Comparison of ENCODE assay signal across 17 cellular contexts in the genomic region with DNA sequence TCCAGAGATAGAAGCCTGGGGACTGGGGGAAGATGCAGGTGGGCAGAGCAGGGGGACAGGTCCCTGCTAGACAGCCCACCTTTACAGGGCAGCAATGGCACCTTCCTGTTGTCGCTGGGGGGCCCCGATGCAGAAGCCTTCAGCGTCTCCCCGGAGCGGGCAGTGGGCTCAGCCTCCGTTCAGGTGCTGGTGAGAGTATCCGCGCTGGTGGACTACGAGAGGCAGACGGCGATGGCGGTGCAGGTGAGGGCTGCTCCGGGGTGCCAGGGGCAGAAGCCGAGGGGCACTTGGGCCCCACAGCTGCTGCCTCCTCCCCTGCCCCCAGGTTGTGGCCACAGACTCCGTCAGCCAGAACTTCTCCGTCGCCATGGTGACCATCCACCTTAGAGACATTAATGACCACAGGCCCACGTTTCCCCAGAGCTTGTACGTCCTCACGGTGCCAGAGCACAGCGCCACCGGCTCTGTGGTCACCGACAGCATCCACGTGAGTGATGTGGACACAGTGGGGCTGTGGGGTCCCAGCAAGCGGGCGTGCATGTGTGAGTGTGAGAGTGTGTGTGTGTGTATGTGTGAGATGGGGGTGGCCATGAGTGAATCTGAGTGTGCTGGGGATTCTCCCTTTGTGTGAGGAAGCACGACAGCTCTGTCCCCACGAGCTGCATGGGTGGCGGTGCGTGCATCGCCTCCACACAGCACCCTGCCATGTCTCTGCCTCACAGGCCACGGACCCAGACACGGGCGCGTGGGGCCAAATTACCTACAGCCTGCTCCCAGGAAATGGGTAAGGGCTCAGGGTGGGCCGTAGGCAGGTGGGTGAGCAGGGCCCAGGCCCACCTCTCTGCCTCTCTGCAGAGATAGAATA. TPM values are rescaled to one million over a fixed set of nuclear protein-coding genes. Genes with fewer than 3 reads are reported as not detected.
"Had no signal": no experiment of that assay in that cellular context is flagged by ENCODE, and none has a peak within 500 bp of the region (broad histone marks: within the 10 kb centered on the region; RNA-seq: fewer than 3 reads in every experiment).

No MANE protein-coding gene starts in this region.

- H3K27me3 ChIP-seq: ascending aorta, gastrocnemius medialis, right atrium auricular region had no signal

- H3K4me3 Mint-ChIP-seq: activated naive CD4-positive, alpha-beta T cell treated with anti-CD3 and anti-CD28 coated beads, Interleukin-2, amount 10 ng/mL, durations not matched to agents 7 days and 5 days; naive thymus-derived CD8-positive, alpha-beta T cell; stimulated activated naive CD8-positive, alpha-beta T cell treated with anti-CD3 and anti-CD28 coated beads, Interleukin-15, Interleukin-2, amounts not matched to agents 100 ng/mL and 50 ng/mL, for 24 hours had no signal

- H3K4me1 ChIP-seq: ascending aorta, gastrocnemius medialis, right atrium auricular region, suprapubic skin had no signal

- ATAC-seq: gastrocnemius medialis had no signal

- H3K9me3 ChIP-seq: ascending aorta, gastrocnemius medialis, heart right ventricle, mucosa of descending colon, right atrium auricular region, suprapubic skin had no signal

- H3K27ac Mint-ChIP-seq: activated naive CD4-positive, alpha-beta T cell treated with anti-CD3 and anti-CD28 coated beads, Interleukin-2, amount 10 ng/mL, durations not matched to agents 7 days and 5 days; stimulated activated naive CD8-positive, alpha-beta T cell treated with anti-CD3 and anti-CD28 coated beads, Interleukin-15, Interleukin-2, amounts not matched to agents 100 ng/mL and 50 ng/mL, for 24 hours had no signal

- DNase-seq: activated CD4-positive, CD25-positive, alpha-beta regulatory T cell treated with anti-CD3 and anti-CD28 coated beads, Interleukin-2, amount 50 U/mL, for 72 hours; gastrocnemius medialis; heart right ventricle; posterior cingulate gyrus had no signal

- H3K27ac ChIP-seq: ascending aorta, gastrocnemius medialis, heart right ventricle, right atrium auricular region, skin epidermis, suprapubic skin had no signal

- H3K36me3 ChIP-seq: ascending aorta, gastrocnemius medialis, heart right ventricle, right atrium auricular region, suprapubic skin had no signal

- H3K36me3 Mint-ChIP-seq: activated naive CD4-positive, alpha-beta T cell treated with anti-CD3 and anti-CD28 coated beads, Interleukin-2, amount 10 ng/mL, durations not matched to agents 7 days and 5 days; naive thymus-derived CD8-positive, alpha-beta T cell had no signal

- H3K4me3 ChIP-seq: ascending aorta, gastrocnemius medialis, heart right ventricle, mucosa of descending colon, right atrium auricular region, skin epidermis, suprapubic skin had no signal

- H3K27me3 Mint-ChIP-seq: naive thymus-derived CD8-positive, alpha-beta T cell; stimulated activated naive CD8-positive, alpha-beta T cell treated with anti-CD3 and anti-CD28 coated beads, Interleukin-15, Interleukin-2, amounts not matched to agents 100 ng/mL and 50 ng/mL, for 24 hours had no signal

RNA-seq across cellular contexts. Expression of a gene that starts 28.4 kb away (rescaled TPM):
- total RNA-seq: ascending aorta, epithelial cell of proximal tubule had no signal

RNA-seq across cellular contexts. Expression of a gene that starts 32.4 kb away (rescaled TPM):
- total RNA-seq: ascending aorta had no signal

RNA-seq across cellular contexts. Expression of a gene that starts 52.8 kb away (rescaled TPM):
- total RNA-seq: ascending aorta; left lobe of liver; naive thymus-derived CD8-positive, alpha-beta T cell; suprapubic skin had no signal
- polyA plus RNA-seq: heart right ventricle; naive thymus-derived CD8-positive, alpha-beta T cell had no signal

RNA-seq across cellular contexts. Expression of a gene that starts 52.9 kb away (rescaled TPM):
- total RNA-seq: ascending aorta; chondrocyte; dermis microvascular lymphatic vessel endothelial cell; epithelial cell of proximal tubule; gastrocnemius medialis; heart right ventricle; left lobe of liver; mammary epithelial cell; mucosa of descending colon; naive thymus-derived CD8-positive, alpha-beta T cell; right atrium auricular region; suprapubic skin had no signal
- polyA plus RNA-seq: heart right ventricle; mammary epithelial cell; naive thymus-derived CD8-positive, alpha-beta T cell had no signal
